1 cellular context compared by ENCODE assay signal in genomic region chr22:50525104-50525958, GRCh38.
TF ChIP-seq lines count a peak whose summit lies in the region.

A gene with protein sequence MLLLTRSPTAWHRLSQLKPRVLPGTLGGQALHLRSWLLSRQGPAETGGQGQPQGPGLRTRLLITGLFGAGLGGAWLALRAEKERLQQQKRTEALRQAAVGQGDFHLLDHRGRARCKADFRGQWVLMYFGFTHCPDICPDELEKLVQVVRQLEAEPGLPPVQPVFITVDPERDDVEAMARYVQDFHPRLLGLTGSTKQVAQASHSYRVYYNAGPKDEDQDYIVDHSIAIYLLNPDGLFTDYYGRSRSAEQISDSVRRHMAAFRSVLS (minus strand): TSS chr22:50525598. CDS start chr22:50524411, 1,187 bp downstream.

TF ChIP-seq in K562, 482 proteins besides CTCF, POLR2A, EP300 and RAD21 (continued from another document and continues in another):
- 0 out of 2 replicates have a peak, but pooled peaks have one; percentile 61 for TF ChIP-seq STAT6 (CRISPR knock-in tag; IDR thresholded peaks at IDR 0.05)
- peak; percentile 11 for TF ChIP-seq PHF20 (IDR thresholded peaks at IDR 0.05; ENCODE audit: partially characterized antibody)
- no peak for TF ChIP-seq JUNB (CRISPR knock-in tag; conservative IDR thresholded peaks at IDR 0.05)
- no peak for TF ChIP-seq WHSC1 (IDR thresholded peaks at IDR 0.05; ENCODE audit: low read length)
- TF ChIP-seq, protein P1, sequence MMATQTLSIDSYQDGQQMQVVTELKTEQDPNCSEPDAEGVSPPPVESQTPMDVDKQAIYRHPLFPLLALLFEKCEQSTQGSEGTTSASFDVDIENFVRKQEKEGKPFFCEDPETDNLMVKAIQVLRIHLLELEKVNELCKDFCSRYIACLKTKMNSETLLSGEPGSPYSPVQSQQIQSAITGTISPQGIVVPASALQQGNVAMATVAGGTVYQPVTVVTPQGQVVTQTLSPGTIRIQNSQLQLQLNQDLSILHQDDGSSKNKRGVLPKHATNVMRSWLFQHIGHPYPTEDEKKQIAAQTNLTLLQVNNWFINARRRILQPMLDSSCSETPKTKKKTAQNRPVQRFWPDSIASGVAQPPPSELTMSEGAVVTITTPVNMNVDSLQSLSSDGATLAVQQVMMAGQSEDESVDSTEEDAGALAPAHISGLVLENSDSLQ (IDR thresholded peaks at IDR 0.05): peak; percentile 47
- TF ChIP-seq TCF3 (CRISPR knock-in tag; IDR thresholded peaks at IDR 0.05): no peak; the same call in 1 of the 2 replicates
- TF ChIP-seq CHD2 (IDR thresholded peaks at IDR 0.05; ENCODE audit: low read depth, low read length): peak; percentile 77
- TF ChIP-seq, protein P2, sequence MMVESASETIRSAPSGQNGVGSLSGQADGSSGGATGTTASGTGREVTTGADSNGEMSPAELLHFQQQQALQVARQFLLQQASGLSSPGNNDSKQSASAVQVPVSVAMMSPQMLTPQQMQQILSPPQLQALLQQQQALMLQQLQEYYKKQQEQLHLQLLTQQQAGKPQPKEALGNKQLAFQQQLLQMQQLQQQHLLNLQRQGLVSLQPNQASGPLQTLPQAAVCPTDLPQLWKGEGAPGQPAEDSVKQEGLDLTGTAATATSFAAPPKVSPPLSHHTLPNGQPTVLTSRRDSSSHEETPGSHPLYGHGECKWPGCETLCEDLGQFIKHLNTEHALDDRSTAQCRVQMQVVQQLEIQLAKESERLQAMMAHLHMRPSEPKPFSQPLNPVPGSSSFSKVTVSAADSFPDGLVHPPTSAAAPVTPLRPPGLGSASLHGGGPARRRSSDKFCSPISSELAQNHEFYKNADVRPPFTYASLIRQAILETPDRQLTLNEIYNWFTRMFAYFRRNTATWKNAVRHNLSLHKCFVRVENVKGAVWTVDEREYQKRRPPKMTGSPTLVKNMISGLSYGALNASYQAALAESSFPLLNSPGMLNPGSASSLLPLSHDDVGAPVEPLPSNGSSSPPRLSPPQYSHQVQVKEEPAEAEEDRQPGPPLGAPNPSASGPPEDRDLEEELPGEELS (CRISPR knock-in tag; IDR thresholded peaks at IDR 0.05; ENCODE audit: borderline replicate concordance): 0 out of 2 replicates have a peak, but pooled peaks have one; percentile 38
- TF ChIP-seq, protein P3, sequence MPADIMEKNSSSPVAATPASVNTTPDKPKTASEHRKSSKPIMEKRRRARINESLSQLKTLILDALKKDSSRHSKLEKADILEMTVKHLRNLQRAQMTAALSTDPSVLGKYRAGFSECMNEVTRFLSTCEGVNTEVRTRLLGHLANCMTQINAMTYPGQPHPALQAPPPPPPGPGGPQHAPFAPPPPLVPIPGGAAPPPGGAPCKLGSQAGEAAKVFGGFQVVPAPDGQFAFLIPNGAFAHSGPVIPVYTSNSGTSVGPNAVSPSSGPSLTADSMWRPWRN (IDR thresholded peaks at IDR 0.05; ENCODE audit: low read depth): no peak
- TF ChIP-seq, protein P4, sequence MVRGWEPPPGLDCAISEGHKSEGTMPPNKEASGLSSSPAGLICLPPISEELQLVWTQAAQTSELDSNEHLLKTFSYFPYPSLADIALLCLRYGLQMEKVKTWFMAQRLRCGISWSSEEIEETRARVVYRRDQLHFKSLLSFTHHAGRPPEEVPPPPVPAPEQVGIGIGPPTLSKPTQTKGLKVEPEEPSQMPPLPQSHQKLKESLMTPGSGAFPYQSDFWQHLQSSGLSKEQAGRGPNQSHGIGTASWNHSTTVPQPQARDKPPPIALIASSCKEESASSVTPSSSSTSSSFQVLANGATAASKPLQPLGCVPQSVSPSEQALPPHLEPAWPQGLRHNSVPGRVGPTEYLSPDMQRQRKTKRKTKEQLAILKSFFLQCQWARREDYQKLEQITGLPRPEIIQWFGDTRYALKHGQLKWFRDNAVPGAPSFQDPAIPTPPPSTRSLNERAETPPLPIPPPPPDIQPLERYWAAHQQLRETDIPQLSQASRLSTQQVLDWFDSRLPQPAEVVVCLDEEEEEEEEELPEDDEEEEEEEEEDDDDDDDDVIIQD (CRISPR knock-in tag; IDR thresholded peaks at IDR 0.05): no peak
- peak; percentile 98 for TF ChIP-seq USF1 (CRISPR knock-in tag; IDR thresholded peaks at IDR 0.05)
- TF ChIP-seq ZNF263 (CRISPR knock-in tag; IDR thresholded peaks at IDR 0.05; ENCODE audit: borderline replicate concordance): peak; percentile 13; the same call in 1 of the 2 replicates
- TF ChIP-seq LCOR (CRISPR knock-in tag; IDR thresholded peaks at IDR 0.05): peak; percentile 67; the same call in 1 of the 2 replicates
- TF ChIP-seq ZNF146 (CRISPR knock-in tag; IDR thresholded peaks at IDR 0.05; ENCODE audit: unreplicated experiment): no peak
- TF ChIP-seq ZNF121 (CRISPR knock-in tag; conservative IDR thresholded peaks at IDR 0.05): no peak
- TF ChIP-seq ZNF347 (CRISPR knock-in tag; IDR thresholded peaks at IDR 0.05; ENCODE audit: low read depth): no peak
- peak; percentile 86 for TF ChIP-seq RBFOX2 (IDR thresholded peaks at IDR 0.05; ENCODE audit: low read depth, low read length)
- TF ChIP-seq, protein P5, sequence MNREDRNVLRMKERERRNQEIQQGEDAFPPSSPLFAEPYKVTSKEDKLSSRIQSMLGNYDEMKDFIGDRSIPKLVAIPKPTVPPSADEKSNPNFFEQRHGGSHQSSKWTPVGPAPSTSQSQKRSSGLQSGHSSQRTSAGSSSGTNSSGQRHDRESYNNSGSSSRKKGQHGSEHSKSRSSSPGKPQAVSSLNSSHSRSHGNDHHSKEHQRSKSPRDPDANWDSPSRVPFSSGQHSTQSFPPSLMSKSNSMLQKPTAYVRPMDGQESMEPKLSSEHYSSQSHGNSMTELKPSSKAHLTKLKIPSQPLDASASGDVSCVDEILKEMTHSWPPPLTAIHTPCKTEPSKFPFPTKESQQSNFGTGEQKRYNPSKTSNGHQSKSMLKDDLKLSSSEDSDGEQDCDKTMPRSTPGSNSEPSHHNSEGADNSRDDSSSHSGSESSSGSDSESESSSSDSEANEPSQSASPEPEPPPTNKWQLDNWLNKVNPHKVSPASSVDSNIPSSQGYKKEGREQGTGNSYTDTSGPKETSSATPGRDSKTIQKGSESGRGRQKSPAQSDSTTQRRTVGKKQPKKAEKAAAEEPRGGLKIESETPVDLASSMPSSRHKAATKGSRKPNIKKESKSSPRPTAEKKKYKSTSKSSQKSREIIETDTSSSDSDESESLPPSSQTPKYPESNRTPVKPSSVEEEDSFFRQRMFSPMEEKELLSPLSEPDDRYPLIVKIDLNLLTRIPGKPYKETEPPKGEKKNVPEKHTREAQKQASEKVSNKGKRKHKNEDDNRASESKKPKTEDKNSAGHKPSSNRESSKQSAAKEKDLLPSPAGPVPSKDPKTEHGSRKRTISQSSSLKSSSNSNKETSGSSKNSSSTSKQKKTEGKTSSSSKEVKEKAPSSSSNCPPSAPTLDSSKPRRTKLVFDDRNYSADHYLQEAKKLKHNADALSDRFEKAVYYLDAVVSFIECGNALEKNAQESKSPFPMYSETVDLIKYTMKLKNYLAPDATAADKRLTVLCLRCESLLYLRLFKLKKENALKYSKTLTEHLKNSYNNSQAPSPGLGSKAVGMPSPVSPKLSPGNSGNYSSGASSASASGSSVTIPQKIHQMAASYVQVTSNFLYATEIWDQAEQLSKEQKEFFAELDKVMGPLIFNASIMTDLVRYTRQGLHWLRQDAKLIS (CRISPR knock-in tag; IDR thresholded peaks at IDR 0.05): peak; percentile 77
- TF ChIP-seq TGIF2 (CRISPR knock-in tag; IDR thresholded peaks at IDR 0.05): no peak
- TF ChIP-seq SIN3B (IDR thresholded peaks at IDR 0.05; ENCODE audit: low read depth): peak; percentile 31; the same call in 1 of the 2 replicates
- TF ChIP-seq TCFL5 (CRISPR knock-in tag; conservative IDR thresholded peaks at IDR 0.05): no peak
- TF ChIP-seq, protein P6, sequence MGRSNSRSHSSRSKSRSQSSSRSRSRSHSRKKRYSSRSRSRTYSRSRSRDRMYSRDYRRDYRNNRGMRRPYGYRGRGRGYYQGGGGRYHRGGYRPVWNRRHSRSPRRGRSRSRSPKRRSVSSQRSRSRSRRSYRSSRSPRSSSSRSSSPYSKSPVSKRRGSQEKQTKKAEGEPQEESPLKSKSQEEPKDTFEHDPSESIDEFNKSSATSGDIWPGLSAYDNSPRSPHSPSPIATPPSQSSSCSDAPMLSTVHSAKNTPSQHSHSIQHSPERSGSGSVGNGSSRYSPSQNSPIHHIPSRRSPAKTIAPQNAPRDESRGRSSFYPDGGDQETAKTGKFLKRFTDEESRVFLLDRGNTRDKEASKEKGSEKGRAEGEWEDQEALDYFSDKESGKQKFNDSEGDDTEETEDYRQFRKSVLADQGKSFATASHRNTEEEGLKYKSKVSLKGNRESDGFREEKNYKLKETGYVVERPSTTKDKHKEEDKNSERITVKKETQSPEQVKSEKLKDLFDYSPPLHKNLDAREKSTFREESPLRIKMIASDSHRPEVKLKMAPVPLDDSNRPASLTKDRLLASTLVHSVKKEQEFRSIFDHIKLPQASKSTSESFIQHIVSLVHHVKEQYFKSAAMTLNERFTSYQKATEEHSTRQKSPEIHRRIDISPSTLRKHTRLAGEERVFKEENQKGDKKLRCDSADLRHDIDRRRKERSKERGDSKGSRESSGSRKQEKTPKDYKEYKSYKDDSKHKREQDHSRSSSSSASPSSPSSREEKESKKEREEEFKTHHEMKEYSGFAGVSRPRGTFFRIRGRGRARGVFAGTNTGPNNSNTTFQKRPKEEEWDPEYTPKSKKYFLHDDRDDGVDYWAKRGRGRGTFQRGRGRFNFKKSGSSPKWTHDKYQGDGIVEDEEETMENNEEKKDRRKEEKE (IDR thresholded peaks at IDR 0.05; ENCODE audit: borderline replicate concordance in 1 of 2, control insufficient read depth in 1 of 2, low read depth in 2 of 2, low read length in 1 of 2): 0 out of 4 replicates have a peak, but pooled peaks of 1 of the 2 experiments have one; percentile 33
- TF ChIP-seq MITF (IDR thresholded peaks at IDR 0.05): peak; percentile 57; the same call in 1 of the 2 replicates
- peak; percentile 97 for TF ChIP-seq USF2 (CRISPR knock-in tag; IDR thresholded peaks at IDR 0.05)
- TF ChIP-seq CCNT2 (IDR thresholded peaks at IDR 0.05; ENCODE audit: borderline replicate concordance, extremely low read depth, insufficient read length, low read depth, low read length): peak; percentile 57
- no peak for TF ChIP-seq GATA2 (CRISPR knock-in tag; IDR thresholded peaks at IDR 0.05)
- TF ChIP-seq, protein P7, sequence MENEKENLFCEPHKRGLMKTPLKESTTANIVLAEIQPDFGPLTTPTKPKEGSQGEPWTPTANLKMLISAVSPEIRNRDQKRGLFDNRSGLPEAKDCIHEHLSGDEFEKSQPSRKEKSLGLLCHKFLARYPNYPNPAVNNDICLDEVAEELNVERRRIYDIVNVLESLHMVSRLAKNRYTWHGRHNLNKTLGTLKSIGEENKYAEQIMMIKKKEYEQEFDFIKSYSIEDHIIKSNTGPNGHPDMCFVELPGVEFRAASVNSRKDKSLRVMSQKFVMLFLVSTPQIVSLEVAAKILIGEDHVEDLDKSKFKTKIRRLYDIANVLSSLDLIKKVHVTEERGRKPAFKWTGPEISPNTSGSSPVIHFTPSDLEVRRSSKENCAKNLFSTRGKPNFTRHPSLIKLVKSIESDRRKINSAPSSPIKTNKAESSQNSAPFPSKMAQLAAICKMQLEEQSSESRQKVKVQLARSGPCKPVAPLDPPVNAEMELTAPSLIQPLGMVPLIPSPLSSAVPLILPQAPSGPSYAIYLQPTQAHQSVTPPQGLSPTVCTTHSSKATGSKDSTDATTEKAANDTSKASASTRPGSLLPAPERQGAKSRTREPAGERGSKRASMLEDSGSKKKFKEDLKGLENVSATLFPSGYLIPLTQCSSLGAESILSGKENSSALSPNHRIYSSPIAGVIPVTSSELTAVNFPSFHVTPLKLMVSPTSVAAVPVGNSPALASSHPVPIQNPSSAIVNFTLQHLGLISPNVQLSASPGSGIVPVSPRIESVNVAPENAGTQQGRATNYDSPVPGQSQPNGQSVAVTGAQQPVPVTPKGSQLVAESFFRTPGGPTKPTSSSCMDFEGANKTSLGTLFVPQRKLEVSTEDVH (IDR thresholded peaks at IDR 0.05; ENCODE audit: low read depth, partially characterized antibody): peak; percentile 79
- no peak for TF ChIP-seq SMAD2 (IDR thresholded peaks at IDR 0.05; ENCODE audit: low read depth, low read length)
- no peak for TF ChIP-seq SMARCE1 (IDR thresholded peaks at IDR 0.05)
- TF ChIP-seq ESRRB (CRISPR knock-in tag; IDR thresholded peaks at IDR 0.05; ENCODE audit: borderline replicate concordance): no peak
